17 cellular contexts compared by ENCODE assay signal in the genomic region with DNA sequence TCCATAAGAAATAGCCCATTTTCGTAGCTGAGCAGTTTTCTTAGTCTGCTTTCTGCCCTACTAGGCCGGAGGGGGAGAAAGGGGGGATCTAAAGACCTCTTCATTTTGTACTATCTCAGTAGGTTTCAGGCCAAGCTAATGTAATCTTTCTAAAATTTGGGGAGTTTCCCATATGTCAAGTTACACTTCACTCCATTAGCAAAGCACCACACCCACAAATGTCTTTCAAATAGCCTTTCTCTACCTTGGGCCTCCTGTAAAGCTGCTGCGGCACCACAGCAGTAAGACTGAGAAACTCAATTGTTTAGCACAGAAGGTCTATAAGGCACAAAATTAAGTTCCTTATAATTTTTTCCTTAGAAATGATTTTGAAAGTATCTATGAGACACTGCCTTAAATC.
"Had no signal": no experiment of that assay in that cellular context is flagged by ENCODE, and none has a peak within 500 bp of the region (broad histone marks: within the 10 kb centered on the region; RNA-seq: fewer than 3 reads in every experiment).

No MANE protein-coding gene starts in this region.

- H3K9me3 ChIP-seq: ascending aorta, heart right ventricle, mucosa of descending colon, right lobe of liver, stomach had no signal

- H3K4me1 ChIP-seq: ascending aorta, heart right ventricle, parathyroid adenoma, stomach had no signal

- H2AFZ ChIP-seq: parathyroid adenoma had no signal

- H3K4me1 Mint-ChIP-seq: naive B cell had no signal

- ATAC-seq: activated CD8-positive, alpha-beta T cell treated with anti-CD3 and anti-CD28 coated beads, Interleukin-2, amount 10 ng/mL, durations not matched to agents 7 days and 5 days; activated T-cell treated with anti-CD3 and anti-CD28 coated beads, Interleukin-2, amount 50 U/mL, for 4 hours; heart right ventricle; mucosa of descending colon; right lobe of liver had no signal

- H3K9me3 Mint-ChIP-seq: activated B cell treated with CpG ODN at 0.5 μM for 24 hours; activated CD4-positive, alpha-beta T cell treated with anti-CD3 and anti-CD28 coated beads, Interleukin-2, amount 10 ng/mL, durations not matched to agents 24 days and 14 days; activated naive CD4-positive, alpha-beta T cell treated with anti-CD3 and anti-CD28 coated beads, Interleukin-2, amount 50 U/mL, for 24 hours; activated T-cell treated with anti-CD3 and anti-CD28 coated beads, Interleukin-2, amount 50 U/mL, for 4 hours; memory B cell; naive B cell had no signal

- H3K9ac ChIP-seq: parathyroid adenoma had no signal

- H3K27ac Mint-ChIP-seq: activated B cell treated with CpG ODN at 0.5 μM for 24 hours; activated CD4-positive, alpha-beta T cell treated with anti-CD3 and anti-CD28 coated beads, Interleukin-2, amount 10 ng/mL, durations not matched to agents 24 days and 14 days; activated CD8-positive, alpha-beta T cell treated with anti-CD3 and anti-CD28 coated beads, Interleukin-2, amount 10 ng/mL, durations not matched to agents 7 days and 5 days; activated naive CD4-positive, alpha-beta T cell treated with anti-CD3 and anti-CD28 coated beads, Interleukin-2, amount 50 U/mL, for 24 hours; memory B cell had no signal

- H3K27me3 ChIP-seq: ascending aorta, heart right ventricle, right lobe of liver, stomach had no signal

- H3K4me3 Mint-ChIP-seq: activated B cell treated with CpG ODN at 0.5 μM for 24 hours; activated CD4-positive, alpha-beta T cell treated with anti-CD3 and anti-CD28 coated beads, Interleukin-2, amount 10 ng/mL, durations not matched to agents 24 days and 14 days; activated CD8-positive, alpha-beta T cell treated with anti-CD3 and anti-CD28 coated beads, Interleukin-2, amount 10 ng/mL, durations not matched to agents 7 days and 5 days; activated naive CD4-positive, alpha-beta T cell treated with anti-CD3 and anti-CD28 coated beads, Interleukin-2, amount 50 U/mL, for 24 hours; activated T-cell treated with anti-CD3 and anti-CD28 coated beads, Interleukin-2, amount 50 U/mL, for 4 hours; memory B cell; naive B cell had no signal

- DNase-seq: activated B cell treated with CpG ODN at 0.5 μM for 24 hours; activated CD4-positive, alpha-beta T cell treated with anti-CD3 and anti-CD28 coated beads, Interleukin-2, amount 10 ng/mL, durations not matched to agents 24 days and 14 days; activated CD8-positive, alpha-beta T cell treated with anti-CD3 and anti-CD28 coated beads, Interleukin-2, amount 10 ng/mL, durations not matched to agents 7 days and 5 days; activated effector memory CD4-positive, alpha-beta T cell treated with anti-CD3 and anti-CD28 coated beads, Interleukin-2, amount 50 U/mL, for 16 hours; activated T-cell treated with anti-CD3 and anti-CD28 coated beads, Interleukin-2, amount 50 U/mL, for 4 hours; heart right ventricle; mucosa of descending colon; naive B cell; right lobe of liver; small intestine; stimulated activated CD4-positive, alpha-beta T cell treated with anti-CD3 and anti-CD28 coated beads, Interleukin-4, amount 100 ng/mL, for 1 hour; stomach had no signal

- H3K36me3 Mint-ChIP-seq: activated naive CD4-positive, alpha-beta T cell treated with anti-CD3 and anti-CD28 coated beads, Interleukin-2, amount 50 U/mL, for 24 hours; memory B cell; naive B cell had no signal

- H3K79me2 ChIP-seq: parathyroid adenoma had no signal

- H3K4me3 ChIP-seq: ascending aorta, coronary artery, heart right ventricle, mucosa of descending colon, right lobe of liver, stomach had no signal

- H3K27ac ChIP-seq: ascending aorta, coronary artery, heart right ventricle, parathyroid adenoma, right lobe of liver, stomach had no signal

- H3K36me3 ChIP-seq: ascending aorta, heart right ventricle, right lobe of liver, stomach had no signal

- H3K27me3 Mint-ChIP-seq: activated naive CD4-positive, alpha-beta T cell treated with anti-CD3 and anti-CD28 coated beads, Interleukin-2, amount 50 U/mL, for 24 hours had no signal
